1 cellular context compared by ENCODE assay signal in genomic region chr21:44822484-44823178, GRCh38.
TF ChIP-seq lines count a peak whose summit lies in the region.

No MANE protein-coding gene starts in this region.

TF ChIP-seq in K562, 482 proteins besides CTCF, POLR2A, EP300 and RAD21 (continued from another document and continues in another):
- TF ChIP-seq TBP (optimal IDR thresholded peaks at IDR 0.05; ENCODE audit: low read depth, low read length) (no peak), ZNF280A (IDR thresholded peaks at IDR 0.05; ENCODE audit: low read depth, partially characterized antibody) (peak; percentile 94), PHB2 (IDR thresholded peaks at IDR 0.05; ENCODE audit: low read depth) (no peak), L3MBTL2 (IDR thresholded peaks at IDR 0.05) (no peak), RUNX1 (IDR thresholded peaks at IDR 0.05; ENCODE audit: low read depth) (no peak), ZNF431 (CRISPR knock-in tag; IDR thresholded peaks at IDR 0.05) (no peak), ILF3 (IDR thresholded peaks at IDR 0.05; ENCODE audit: borderline replicate concordance) (no peak), TEAD4 (IDR thresholded peaks at IDR 0.05; ENCODE audit: low read length) (0 out of 2 replicates have a peak, but pooled peaks have one; percentile 15), TEAD4 (CRISPR knock-in tag; IDR thresholded peaks at IDR 0.05; ENCODE audit: borderline replicate concordance) (no peak), HBP1 (CRISPR knock-in tag; IDR thresholded peaks at IDR 0.05) (no peak), ZNF740 (CRISPR knock-in tag; IDR thresholded peaks at IDR 0.05) (no peak), ZNF740 (tag; IDR thresholded peaks at IDR 0.05) (no peak), ZNF316 (IDR thresholded peaks at IDR 0.05) (no peak), RBBP5 (IDR thresholded peaks at IDR 0.05; ENCODE audit: borderline replicate concordance, insufficient read depth, low read length, poor library complexity, severe bottlenecking) (no peak), POLR2G (IDR thresholded peaks at IDR 0.05; ENCODE audit: low read depth, low read length) (no peak), ZNF280B (CRISPR knock-in tag; IDR thresholded peaks at IDR 0.05) (0 out of 2 replicates have a peak, but pooled peaks have one; percentile 37), DPF2 (IDR thresholded peaks at IDR 0.05) (peak; percentile 53; the same call in 1 of the 2 replicates), MIER1 (IDR thresholded peaks at IDR 0.05; ENCODE audit: low read depth) (no peak), RBM14 (IDR thresholded peaks at IDR 0.05; ENCODE audit: borderline replicate concordance, insufficient read depth, low read depth, low read length) (no peak), SNAPC5 (CRISPR knock-in tag; IDR thresholded peaks at IDR 0.05) (no peak), TEAD2 (tag; IDR thresholded peaks at IDR 0.05) (no peak), ETV6 (IDR thresholded peaks at IDR 0.05; ENCODE audit: borderline replicate concordance in 1 of 2, low read depth in 2 of 2, low read length in 1 of 2) (no peak), ETV6 (CRISPR knock-in tag; IDR thresholded peaks at IDR 0.05; ENCODE audit: borderline replicate concordance) (no peak), HNRNPK (IDR thresholded peaks at IDR 0.05; ENCODE audit: low read depth, low read length, poor library complexity, severe bottlenecking) (no peak), ZBTB11 (CRISPR knock-in tag; IDR thresholded peaks at IDR 0.05) (no peak), KHSRP (IDR thresholded peaks at IDR 0.05) (no peak), SETDB1 (IDR thresholded peaks at IDR 0.05; ENCODE audit: low read length) (no peak), CBFB (CRISPR knock-in tag; IDR thresholded peaks at IDR 0.05) (no peak), ZNF436 (CRISPR knock-in tag; IDR thresholded peaks at IDR 0.05) (no peak), TAF1 (IDR thresholded peaks at IDR 0.05; ENCODE audit: control insufficient read depth, extremely low read depth, insufficient read depth, low read length, severe bottlenecking) (no peak), HDGF (IDR thresholded peaks at IDR 0.05) (no peak), TAF7 (tag; IDR thresholded peaks at IDR 0.05) (no peak), NBN (IDR thresholded peaks at IDR 0.05; ENCODE audit: low read depth) (peak; percentile 81), FOXP4 (CRISPR knock-in tag; IDR thresholded peaks at IDR 0.05; ENCODE audit: borderline replicate concordance) (no peak), CBX2 (IDR thresholded peaks at IDR 0.05; ENCODE audit: insufficient read depth, low read length, poor library complexity, severe bottlenecking) (no peak), KLF13 (tag; IDR thresholded peaks at IDR 0.05; ENCODE audit: borderline replicate concordance, low read depth) (no peak), DNMT1 (IDR thresholded peaks at IDR 0.05) (no peak), ELF2 (CRISPR knock-in tag; IDR thresholded peaks at IDR 0.05) (no peak), ETV5 (CRISPR knock-in tag; IDR thresholded peaks at IDR 0.05; ENCODE audit: low read depth) (no peak), LEF1 (IDR thresholded peaks at IDR 0.05) (0 out of 2 replicates have a peak, but pooled peaks have one; percentile 25), BHLHE40 (IDR thresholded peaks at IDR 0.05; ENCODE audit: low read length) (no peak), ZKSCAN1 (IDR thresholded peaks at IDR 0.05; ENCODE audit: low read depth, low read length) (no peak), CBX1 (IDR thresholded peaks at IDR 0.05; ENCODE audit: low read depth) (peak; percentile 92), ZC3H4 (CRISPR knock-in tag; IDR thresholded peaks at IDR 0.05; ENCODE audit: borderline replicate concordance) (no peak), MLX (CRISPR knock-in tag; conservative IDR thresholded peaks at IDR 0.05) (no peak), BRD9 (IDR thresholded peaks at IDR 0.05; ENCODE audit: low read depth, partially characterized antibody) (no peak), MTA3 (IDR thresholded peaks at IDR 0.05; ENCODE audit: borderline replicate concordance) (0 out of 2 replicates have a peak, but pooled peaks have one; percentile 56), ZNF444 (CRISPR knock-in tag; IDR thresholded peaks at IDR 0.05) (no peak), ZNF165 (CRISPR knock-in tag; IDR thresholded peaks at IDR 0.05; ENCODE audit: borderline replicate concordance) (no peak), ARNT (IDR thresholded peaks at IDR 0.05) (peak in 1 of 2 experiments; percentile 77; a peak in 2 of 4 replicates), KLF6 (CRISPR knock-in tag; IDR thresholded peaks at IDR 0.05; ENCODE audit: borderline replicate concordance) (no peak), ESRRB (CRISPR knock-in tag; IDR thresholded peaks at IDR 0.05; ENCODE audit: borderline replicate concordance) (no peak), TRIM28 (IDR thresholded peaks at IDR 0.05) (peak; percentile 100), STAT6 (CRISPR knock-in tag; IDR thresholded peaks at IDR 0.05) (no peak), ZBTB33 (CRISPR knock-in tag; IDR thresholded peaks at IDR 0.05) (no peak), DMBX1 (CRISPR knock-in tag; IDR thresholded peaks at IDR 0.05; ENCODE audit: borderline replicate concordance) (no peak), CEBPG (CRISPR knock-in tag; IDR thresholded peaks at IDR 0.05) (no peak), CEBPG (tag; conservative IDR thresholded peaks at IDR 0.05 in 1 of 2, IDR thresholded peaks at IDR 0.05 in 1 of 2) (no peak), RBM15 (IDR thresholded peaks at IDR 0.05; ENCODE audit: insufficient read depth, low read length) (no peak)
